ENCODE assay signal across 8 cellular contexts in the genomic region with DNA sequence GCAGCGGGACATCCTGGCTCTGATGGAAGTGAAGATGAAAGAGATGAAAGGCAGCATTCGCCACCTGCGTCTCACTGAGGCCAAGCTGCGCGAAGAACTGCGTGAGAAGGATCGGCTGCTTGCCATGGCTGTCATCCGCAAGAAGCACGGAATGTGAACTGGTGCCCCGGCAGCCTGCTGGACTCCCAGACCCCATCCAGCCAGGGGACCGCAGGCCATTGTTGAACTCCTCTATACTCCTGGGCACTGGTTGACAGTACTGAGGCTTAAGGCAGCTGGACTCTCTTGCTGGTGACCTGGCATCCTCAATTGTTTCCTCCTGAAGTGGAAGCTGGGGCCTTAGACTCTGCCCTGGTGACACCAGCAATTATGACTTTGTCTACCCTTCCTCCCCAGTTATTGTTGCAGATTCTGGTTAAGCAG. TPM values are rescaled to one million over a fixed set of nuclear protein-coding genes. Genes with fewer than 3 reads are reported as not detected.
DNase-seq lines count a peak whose midpoint lies in the region; TF ChIP-seq lines count a peak whose summit lies in the region.

No MANE protein-coding gene starts in this region.

- no peaks in the 10 kb centered on the region for H3K9me2 ChIP-seq in PC-9 (ENCODE audit: insufficient read depth)

- H4K20me1 ChIP-seq in PC-9 (ENCODE audit: insufficient read depth) = peaks cover 8% of the 10 kb centered on the region

- H2AFZ ChIP-seq in PC-9 = no peak overlapping the region

- POLR2A ChIA-PET in PC-9 (lab: Charles Lee; ENCODE audit: unreplicated experiment) = no interaction called here

- H3K4me2 ChIP-seq in PC-9 = peak overlapping the region; percentile 74

- no peaks in the 10 kb centered on the region for H3K9me3 Mint-ChIP-seq in progenitor cell of endocrine pancreas (ENCODE audit: low read depth)

- H3F3A ChIP-seq in PC-9 (ENCODE audit: insufficient read depth, low read depth) = peaks cover 21% of the 10 kb centered on the region; the same call in 1 of the 2 replicates

- H3K27me3 Mint-ChIP-seq in progenitor cell of endocrine pancreas = no peaks in the 10 kb centered on the region

- no peak overlapping the region for H3K27ac ChIP-seq in PC-9

- H3K36me3 Mint-ChIP-seq in progenitor cell of endocrine pancreas (ENCODE audit: insufficient read depth) = no peaks in the 10 kb centered on the region

- CTCF ChIA-PET in PC-9 (lab: Charles Lee) = no interaction called here

- H3K79me2 ChIP-seq in PC-9 (ENCODE audit: low read depth) = peaks cover 48% of the 10 kb centered on the region

- no peaks in the 10 kb centered on the region for H3K9me3 ChIP-seq in PC-9 (ENCODE audit: insufficient read depth, low read depth)

- peaks cover 45% of the 10 kb centered on the region for H3K4me1 ChIP-seq in PC-9 (replicated peaks; ENCODE audit: insufficient read depth)

- peak; percentile 46 for DNase-seq in EL
- DNase-seq in PC-9 = no peak
- DNase-seq in epithelial cell of proximal tubule (ENCODE audit: low read depth) = no peak
- DNase-seq in progenitor cell of endocrine pancreas (ENCODE audit: low spot score, unreplicated experiment) = no peak
- no peak for DNase-seq in NCI-H1105 treated with DMSO at 0.1 percent for 48 hours (lab: John Stamatoyannopoulos, UW)
- no peak for DNase-seq in NOMO-1 treated with DMSO at 0.1 percent for 48 hours (lab: John Stamatoyannopoulos, UW; ENCODE audit: unreplicated experiment)
- DNase-seq in NCI-H2227 (lab: John Stamatoyannopoulos, UW; ENCODE audit: unreplicated experiment) = no peak
- no peak for DNase-seq in OCI-M1 (lab: John Stamatoyannopoulos, UW)

- intact Hi-C loops in PC-9 (cut with micrococcal nuclease; ENCODE audit: unreplicated experiment) = no loop called here

- TF ChIP-seq CTCF in PC-9 (conservative IDR thresholded peaks at IDR 0.05) (no peak), epithelial cell of proximal tubule (conservative IDR thresholded peaks at IDR 0.05; ENCODE audit: low read depth, low read length) (no peak), progenitor cell of endocrine pancreas (IDR thresholded peaks at IDR 0.05; ENCODE audit: unreplicated experiment) (no peak)

- H3K36me3 ChIP-seq in PC-9 (ENCODE audit: low read depth) = no peaks in the 10 kb centered on the region

- H3K27me3 ChIP-seq in PC-9 (ENCODE audit: insufficient read depth, low read depth) = no peaks in the 10 kb centered on the region

- peak overlapping the region; percentile 90 for H3K4me3 Mint-ChIP-seq in progenitor cell of endocrine pancreas (ENCODE audit: low read depth)

- peaks cover 39% of the 10 kb centered on the region for H3K4me1 Mint-ChIP-seq in progenitor cell of endocrine pancreas (ENCODE audit: low read depth)

- no peak overlapping the region; the same call in 1 of the 2 replicates for H3K4me3 ChIP-seq in PC-9
- H3K4me3 ChIP-seq in epithelial cell of proximal tubule (ENCODE audit: low read depth, low read length) = peak overlapping the region; percentile 92

- no TSS peak for BruUV-seq in PC-9 (replicated peaks; lab: Mats Ljungman, UMichigan)

- peak overlapping the region; percentile 95 for H3K27ac Mint-ChIP-seq in progenitor cell of endocrine pancreas

RNA-seq across cellular contexts. Expression of a gene that starts 1.2 kb away (rescaled TPM):
- 18.9 and 23.2 TPM in 2 replicates for total RNA-seq in PC-9 (2021)
- 33.7 and 45.7 TPM in 2 replicates for total RNA-seq in epithelial cell of proximal tubule
- 28.6 and 32.0 TPM in 2 replicates for total RNA-seq in progenitor cell of endocrine pancreas

RNA-seq across cellular contexts. Expression of a gene that starts 3.4 kb away (rescaled TPM):
- total RNA-seq in PC-9 (2021) (94.2 and 147 TPM in 2 replicates), epithelial cell of proximal tubule (219 and 549 TPM in 2 replicates), progenitor cell of endocrine pancreas (167 and 177 TPM in 2 replicates)

RNA-seq across cellular contexts. Expression of a gene that starts 4.1 kb away (rescaled TPM):
- total RNA-seq in PC-9 (2021) (32.7 and 33.8 TPM in 2 replicates), epithelial cell of proximal tubule (36.3 and 40.4 TPM in 2 replicates), progenitor cell of endocrine pancreas (76.2 and 80.6 TPM in 2 replicates)

RNA-seq across cellular contexts. Expression of a gene that starts 29.5 kb away (rescaled TPM):
- 48.8 and 52.7 TPM in 2 replicates for total RNA-seq in PC-9 (2021)
- total RNA-seq in epithelial cell of proximal tubule = 61.1 and 61.2 TPM in 2 replicates
- total RNA-seq in progenitor cell of endocrine pancreas = 96.8 and 110 TPM in 2 replicates

RNA-seq across cellular contexts. Expression of a gene that starts 36.7 kb away (rescaled TPM):
- total RNA-seq in PC-9 (2021) (1.9 and 2.2 TPM in 2 replicates), epithelial cell of proximal tubule (0.07 and 0.52 TPM in 2 replicates), progenitor cell of endocrine pancreas (12.3 and 14.5 TPM in 2 replicates)
